Comparison of ENCODE assay signal across 14 cellular contexts in the genomic region with DNA sequence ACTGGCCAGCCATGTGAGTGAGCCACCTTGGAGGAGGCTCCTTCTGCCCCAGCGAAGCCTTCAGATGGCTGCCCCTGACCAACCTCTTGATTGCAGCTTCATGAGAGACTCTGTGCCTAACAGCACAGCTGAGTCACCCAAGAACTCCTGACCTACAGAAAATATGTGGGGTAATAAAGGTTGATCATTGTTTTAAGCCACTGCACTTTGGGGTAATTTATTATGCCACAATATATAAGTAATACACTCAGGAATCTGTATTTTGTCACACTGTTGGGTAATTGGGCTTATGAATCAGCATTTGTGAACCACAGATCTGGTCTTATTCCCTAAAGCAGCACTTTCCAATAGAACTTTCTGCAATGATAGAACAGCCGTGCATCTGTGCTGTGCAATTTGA. TPM values are rescaled to one million over a fixed set of nuclear protein-coding genes. Genes with fewer than 3 reads are reported as not detected.
A peak's percentile ranks its signal among the peaks of the same experiment; 100 is the strongest.
DNase-seq lines count a peak whose midpoint lies in the region; ATAC-seq, FAIRE-seq and TF ChIP-seq lines count a peak whose summit lies in the region.
"Had no signal": no experiment of that assay in that cellular context is flagged by ENCODE, and none has a peak within 500 bp of the region (broad histone marks: within the 10 kb centered on the region; RNA-seq: fewer than 3 reads in every experiment).

No MANE protein-coding gene starts in this region.

- H3K4me2 ChIP-seq in keratinocyte (ENCODE audit: control insufficient read depth, extremely low read depth, insufficient read depth, low read depth, low read length): peak overlapping the region; percentile 51
- H3K4me2 ChIP-seq: KMS-11 had no signal

- DNase-seq in AG09309 (ENCODE audit: low read depth) (peak; percentile 95), LHCN-M2 (ENCODE audit: low read depth) (peak; percentile 95), amniotic epithelial cell (ENCODE audit: low read depth) (peak; percentile 99), keratinocyte (ENCODE audit: low read depth, low spot score) (peak; percentile 79), cortex of kidney (lab: John Stamatoyannopoulos, UW) (no peak), tibial artery (no peak)
- DNase-seq: heart right ventricle, NCI-H2171, RPMI8226, transverse colon had no signal

- H3K9me1 ChIP-seq in keratinocyte (ENCODE audit: control insufficient read depth, extremely low read depth, insufficient read depth, low read length): no peaks in the 10 kb centered on the region

- H3K27me3 ChIP-seq in keratinocyte (ENCODE audit: control insufficient read depth, extremely low read depth, insufficient read depth, low read length) (no peaks in the 10 kb centered on the region), tibial artery (peaks cover 0 to 14% of the 10 kb centered on the region in 2 donors)
- H3K27me3 ChIP-seq: transverse colon had no signal

- no peaks in the 10 kb centered on the region for H3K79me2 ChIP-seq in keratinocyte (ENCODE audit: control insufficient read depth, insufficient read depth, low read length)

- H3K36me3 ChIP-seq in keratinocyte (ENCODE audit: control insufficient read depth in 2 of 2, extremely low read depth in 1 of 2, insufficient read depth in 2 of 2, low read length in 2 of 2) (no peaks in the 10 kb centered on the region), tibial artery (no peaks in the 10 kb centered on the region)
- H3K36me3 ChIP-seq: heart right ventricle, transverse colon had no signal

- H2AFZ ChIP-seq in keratinocyte (ENCODE audit: control insufficient read depth, low read length): peak overlapping the region; percentile 13

- H3K4me1 ChIP-seq in keratinocyte (ENCODE audit: control insufficient read depth, extremely low read depth, insufficient read depth, low read length) (peaks cover 25% of the 10 kb centered on the region), tibial artery (no peaks in the 10 kb centered on the region)
- H3K4me1 ChIP-seq: heart right ventricle had no signal

- peak overlapping the region; percentile 35 for H3K27ac ChIP-seq in keratinocyte (ENCODE audit: control insufficient read depth, insufficient read depth, low read length)
- H3K27ac ChIP-seq in tibial artery: no peak overlapping the region
- H3K27ac ChIP-seq: heart right ventricle, KMS-11 had no signal

- intact Hi-C loops in tibial artery (cut with DNase I; ENCODE audit: low total_unique reads): no loop called here

- H3K4me3 ChIP-seq in AG09309 (ENCODE audit: control insufficient read depth, low read depth, low read length) (no peak overlapping the region), keratinocyte (ENCODE audit: control insufficient read depth in 2 of 3, extremely low read depth in 1 of 3, insufficient read depth in 2 of 3, low read depth in 1 of 3, low read length in 3 of 3) (no peak overlapping the region), tibial artery (no peak overlapping the region)
- H3K4me3 ChIP-seq: heart right ventricle, transverse colon had no signal

- no peaks in the 10 kb centered on the region for H4K20me1 ChIP-seq in keratinocyte (ENCODE audit: control insufficient read depth, extremely low read depth, insufficient read depth, low read length)

- FAIRE-seq in keratinocyte (lab: Jason Lieb, UNC): peak; percentile 80
- FAIRE-seq: colon had no signal

- dilution Hi-C loops in keratinocyte (cut with MboI; ENCODE audit: extremely low pct_ligation_motif_present, low sequenced_read_pairs): no loop called here

- H3K9me3 ChIP-seq in keratinocyte (ENCODE audit: control insufficient read depth, low read depth, low read length): no peaks in the 10 kb centered on the region
- no peaks in the 10 kb centered on the region for H3K9me3 ChIP-seq in tibial artery
- H3K9me3 ChIP-seq: heart right ventricle, transverse colon had no signal

- no peak for ATAC-seq in GM21367 (IDR thresholded peaks at IDR 0.05; ENCODE audit: unreplicated experiment)
- ATAC-seq in HG03460 (IDR thresholded peaks at IDR 0.05; ENCODE audit: unreplicated experiment): no peak
- ATAC-seq: heart right ventricle had no signal

- H3K9ac ChIP-seq in keratinocyte (ENCODE audit: control insufficient read depth, extremely low read depth, insufficient read depth, low read length): no peak overlapping the region
- H3K9ac ChIP-seq: KMS-11 had no signal

- no peak for TF ChIP-seq CTCF in AG09309 (IDR thresholded peaks at IDR 0.05; ENCODE audit: control insufficient read depth, insufficient read depth, low read depth, low read length, missing control alignments)
- no peak for TF ChIP-seq CTCF in keratinocyte (optimal IDR thresholded peaks at IDR 0.05 in 1 of 3, IDR thresholded peaks at IDR 0.05 in 1 of 3, conservative IDR thresholded peaks at IDR 0.05 in 1 of 3; ENCODE audit: extremely low read depth in 1 of 3, insufficient read depth in 2 of 3, low read length in 3 of 3)
- no peak for TF ChIP-seq CTCF in tibial artery (IDR thresholded peaks at IDR 0.05)

RNA-seq across cellular contexts. Expression of gene VDAC1, which starts 24.4 kb away (rescaled TPM):
- total RNA-seq in LHCN-M2 (2014; rRNA removed): 461 and 479 TPM in 2 replicates
- 303 TPM for polyA plus RNA-seq in LHCN-M2 (2012)
- 160 to 305 TPM (median 300 TPM) in 3 replicates for polyA plus RNA-seq in keratinocyte
- polyA plus RNA-seq in keratinocyte (2011; ENCODE audit: low read depth): 758 TPM
- polyA plus RNA-seq in keratinocyte (2011; cell fraction: cytosol; rRNA removed): 354 and 468 TPM in 2 replicates
- polyA plus RNA-seq in keratinocyte (2011; cell fraction: nucleus; rRNA removed): 165 and 204 TPM in 2 replicates
- polyA plus RNA-seq in keratinocyte (2012; ENCODE audit: low replicate concordance): 242 and 350 TPM in 2 replicates
- polyA minus RNA-seq in keratinocyte: 141 to 265 TPM (median 143 TPM) in 3 replicates
- polyA minus RNA-seq in keratinocyte (2011; cell fraction: cytosol; rRNA and poly(A)+ RNA removed): 178 TPM
- 44.3 and 78.7 TPM in 2 replicates for polyA minus RNA-seq in keratinocyte (2011; cell fraction: nucleus; rRNA and poly(A)+ RNA removed)

Comparison
In these comparisons a context has a peak if more than half of its experiments do, and no peak if none do; other contexts are left out.
1. DNase-seq: peak in AG09309 (single experiment), LHCN-M2 (single experiment), amniotic epithelial cell (single experiment) and keratinocyte (single experiment); none in cortex of kidney (single experiment) and tibial artery (0 of 2).